Comparison of ENCODE assay signal across 1 cellular context in the genomic region with DNA sequence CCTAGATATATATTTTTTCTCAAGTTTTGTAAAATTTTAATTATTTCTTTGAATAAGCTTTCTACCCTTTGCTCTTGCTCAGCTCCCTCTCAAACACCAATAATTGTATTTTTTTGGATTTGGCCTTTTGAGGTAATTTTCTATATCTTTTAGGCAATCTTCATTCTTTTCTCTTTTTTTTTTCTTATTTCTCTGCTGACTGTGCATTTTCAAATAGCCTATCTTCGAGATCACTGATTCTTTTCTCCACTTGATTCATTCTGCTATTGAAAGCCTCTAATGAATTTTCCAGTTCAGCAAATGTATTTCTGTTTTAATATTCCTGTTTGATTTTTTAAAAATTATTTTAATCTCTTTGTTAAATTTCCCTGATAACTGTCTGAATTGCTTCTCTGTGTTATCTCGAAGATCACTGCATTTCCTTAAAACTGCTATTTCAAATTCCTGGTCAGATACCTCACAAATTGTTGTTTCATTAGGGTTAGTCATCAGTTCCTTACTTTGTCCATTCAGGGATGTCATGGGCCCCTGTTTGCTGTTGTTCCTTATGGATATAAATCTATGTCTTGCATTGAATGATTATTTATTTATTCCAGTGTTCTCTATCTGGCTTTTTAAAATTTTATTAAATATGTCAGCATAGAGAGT.
TF ChIP-seq lines count a peak whose summit lies in the region.

No MANE protein-coding gene starts in this region.

TF ChIP-seq in IMR-90, 13 proteins besides CTCF, POLR2A, EP300 and RAD21 (continued from another document):
- TF ChIP-seq, protein P1, sequence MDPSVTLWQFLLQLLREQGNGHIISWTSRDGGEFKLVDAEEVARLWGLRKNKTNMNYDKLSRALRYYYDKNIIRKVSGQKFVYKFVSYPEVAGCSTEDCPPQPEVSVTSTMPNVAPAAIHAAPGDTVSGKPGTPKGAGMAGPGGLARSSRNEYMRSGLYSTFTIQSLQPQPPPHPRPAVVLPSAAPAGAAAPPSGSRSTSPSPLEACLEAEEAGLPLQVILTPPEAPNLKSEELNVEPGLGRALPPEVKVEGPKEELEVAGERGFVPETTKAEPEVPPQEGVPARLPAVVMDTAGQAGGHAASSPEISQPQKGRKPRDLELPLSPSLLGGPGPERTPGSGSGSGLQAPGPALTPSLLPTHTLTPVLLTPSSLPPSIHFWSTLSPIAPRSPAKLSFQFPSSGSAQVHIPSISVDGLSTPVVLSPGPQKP (IDR thresholded peaks at IDR 0.05; ENCODE audit: borderline replicate concordance, low read depth, low read length) = no peak
- TF ChIP-seq CHD1 (IDR thresholded peaks at IDR 0.05; ENCODE audit: low read depth, low read length) = no peak
